ENCODE assay signal across 1 cellular context in the genomic region with DNA sequence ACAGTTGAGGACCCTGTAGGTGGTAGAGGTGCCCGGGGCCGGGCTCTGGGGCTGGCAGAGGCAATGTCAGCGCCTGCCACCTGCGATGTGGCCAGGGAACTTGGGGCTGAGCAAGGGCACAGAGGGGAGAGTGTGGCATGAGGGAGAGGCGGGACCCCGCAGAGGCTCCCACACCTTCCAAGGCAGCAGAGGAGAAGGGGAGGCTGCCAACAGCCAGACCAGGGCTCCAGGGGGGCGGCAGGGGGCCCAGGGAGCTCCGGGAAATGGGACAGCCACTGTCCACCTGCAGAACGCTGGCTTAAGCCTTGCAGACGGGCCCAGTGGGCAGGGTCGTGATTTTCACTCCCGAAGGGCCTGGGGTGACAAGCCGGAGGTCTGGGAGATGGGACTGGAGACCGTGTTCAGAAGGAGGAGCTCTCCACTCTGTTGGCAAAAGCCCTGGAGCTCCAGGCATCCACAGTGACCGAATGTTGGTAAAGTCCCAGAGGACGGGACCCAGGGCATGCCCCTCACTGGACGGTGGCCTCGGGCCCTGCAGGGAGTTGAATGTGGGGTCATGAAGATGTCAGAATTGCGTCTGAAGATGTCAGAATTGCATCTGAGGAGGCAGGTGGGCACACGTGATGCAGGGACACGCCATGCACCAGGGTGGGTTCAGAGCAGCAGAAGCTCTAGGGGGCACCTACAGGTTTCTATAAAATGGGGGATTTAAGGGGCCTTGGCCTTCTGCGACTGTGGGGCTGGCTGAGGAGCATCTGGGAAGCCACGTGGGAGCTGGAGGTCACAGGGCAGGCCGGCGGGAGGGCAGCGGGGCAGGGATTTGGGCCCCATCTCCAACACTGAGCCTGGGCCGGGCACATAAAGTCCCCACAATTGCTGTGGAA.
TF ChIP-seq lines count a peak whose summit lies in the region.

No MANE protein-coding gene starts in this region.

TF ChIP-seq in HepG2, 621 proteins besides CTCF, POLR2A, EP300 and RAD21 (continued from another document):
- no peak; the same call in 1 of the 2 replicates for TF ChIP-seq HNF4A (CRISPR knock-in tag; IDR thresholded peaks at IDR 0.05)
- TF ChIP-seq CHD2 (IDR thresholded peaks at IDR 0.05; ENCODE audit: low read depth, low read length): no peak
- TF ChIP-seq, protein P1, sequence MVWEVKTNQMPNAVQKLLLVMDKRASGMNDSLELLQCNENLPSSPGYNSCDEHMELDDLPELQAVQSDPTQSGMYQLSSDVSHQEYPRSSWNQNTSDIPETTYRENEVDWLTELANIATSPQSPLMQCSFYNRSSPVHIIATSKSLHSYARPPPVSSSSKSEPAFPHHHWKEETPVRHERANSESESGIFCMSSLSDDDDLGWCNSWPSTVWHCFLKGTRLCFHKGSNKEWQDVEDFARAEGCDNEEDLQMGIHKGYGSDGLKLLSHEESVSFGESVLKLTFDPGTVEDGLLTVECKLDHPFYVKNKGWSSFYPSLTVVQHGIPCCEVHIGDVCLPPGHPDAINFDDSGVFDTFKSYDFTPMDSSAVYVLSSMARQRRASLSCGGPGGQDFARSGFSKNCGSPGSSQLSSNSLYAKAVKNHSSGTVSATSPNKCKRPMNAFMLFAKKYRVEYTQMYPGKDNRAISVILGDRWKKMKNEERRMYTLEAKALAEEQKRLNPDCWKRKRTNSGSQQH (CRISPR knock-in tag; IDR thresholded peaks at IDR 0.05; ENCODE audit: low read depth): no peak
- TF ChIP-seq XBP1 (CRISPR knock-in tag; IDR thresholded peaks at IDR 0.05): no peak
- TF ChIP-seq, protein P2, sequence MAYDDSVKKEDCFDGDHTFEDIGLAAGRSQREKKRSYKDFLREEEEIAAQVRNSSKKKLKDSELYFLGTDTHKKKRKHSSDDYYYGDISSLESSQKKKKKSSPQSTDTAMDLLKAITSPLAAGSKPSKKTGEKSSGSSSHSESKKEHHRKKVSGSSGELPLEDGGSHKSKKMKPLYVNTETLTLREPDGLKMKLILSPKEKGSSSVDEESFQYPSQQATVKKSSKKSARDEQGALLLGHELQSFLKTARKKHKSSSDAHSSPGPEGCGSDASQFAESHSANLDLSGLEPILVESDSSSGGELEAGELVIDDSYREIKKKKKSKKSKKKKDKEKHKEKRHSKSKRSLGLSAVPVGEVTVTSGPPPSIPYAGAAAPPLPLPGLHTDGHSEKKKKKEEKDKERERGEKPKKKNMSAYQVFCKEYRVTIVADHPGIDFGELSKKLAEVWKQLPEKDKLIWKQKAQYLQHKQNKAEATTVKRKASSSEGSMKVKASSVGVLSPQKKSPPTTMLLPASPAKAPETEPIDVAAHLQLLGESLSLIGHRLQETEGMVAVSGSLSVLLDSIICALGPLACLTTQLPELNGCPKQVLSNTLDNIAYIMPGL (CRISPR knock-in tag; IDR thresholded peaks at IDR 0.05; ENCODE audit: borderline replicate concordance in 1 of 2, low read depth in 1 of 2): peak in 1 of 2 experiments; percentile 41; a peak in 1 of 4 replicates
- peak; percentile 87 for TF ChIP-seq HNRNPL (IDR thresholded peaks at IDR 0.05; ENCODE audit: low read depth, low read length)
- 0 out of 2 replicates have a peak, but pooled peaks have one; percentile 7 for TF ChIP-seq PCBP1 (IDR thresholded peaks at IDR 0.05; ENCODE audit: borderline replicate concordance, low read depth, low read length)
- TF ChIP-seq, protein P3, sequence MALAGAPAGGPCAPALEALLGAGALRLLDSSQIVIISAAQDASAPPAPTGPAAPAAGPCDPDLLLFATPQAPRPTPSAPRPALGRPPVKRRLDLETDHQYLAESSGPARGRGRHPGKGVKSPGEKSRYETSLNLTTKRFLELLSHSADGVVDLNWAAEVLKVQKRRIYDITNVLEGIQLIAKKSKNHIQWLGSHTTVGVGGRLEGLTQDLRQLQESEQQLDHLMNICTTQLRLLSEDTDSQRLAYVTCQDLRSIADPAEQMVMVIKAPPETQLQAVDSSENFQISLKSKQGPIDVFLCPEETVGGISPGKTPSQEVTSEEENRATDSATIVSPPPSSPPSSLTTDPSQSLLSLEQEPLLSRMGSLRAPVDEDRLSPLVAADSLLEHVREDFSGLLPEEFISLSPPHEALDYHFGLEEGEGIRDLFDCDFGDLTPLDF (CRISPR knock-in tag; IDR thresholded peaks at IDR 0.05): no peak
- 0 out of 2 replicates have a peak, but pooled peaks have one; percentile 14 for TF ChIP-seq ZBTB7B (CRISPR knock-in tag; IDR thresholded peaks at IDR 0.05)
- no peak for TF ChIP-seq MBD4 (IDR thresholded peaks at IDR 0.05; ENCODE audit: borderline replicate concordance, low read length)
- TF ChIP-seq, protein P4, sequence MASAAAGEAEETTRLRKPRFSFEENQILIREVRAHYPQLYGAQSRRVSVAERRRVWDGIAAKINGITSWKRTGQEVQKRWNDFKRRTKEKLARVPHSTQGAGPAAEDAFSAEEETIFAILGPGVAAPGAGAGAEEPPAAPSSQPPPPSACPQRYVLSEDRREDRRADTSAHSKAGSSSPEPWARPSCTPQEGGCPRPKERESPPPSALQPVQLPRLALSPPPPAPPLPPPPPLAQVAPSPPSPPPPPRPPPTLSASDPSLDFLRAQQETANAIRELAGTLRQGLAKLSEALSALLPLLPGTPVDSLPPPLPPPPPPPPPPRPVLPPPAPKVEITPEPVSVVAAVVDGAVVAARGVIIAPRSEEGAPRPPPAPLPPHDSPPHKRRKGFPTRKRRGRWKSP (CRISPR knock-in tag; IDR thresholded peaks at IDR 0.05): no peak
- TF ChIP-seq, protein P5, sequence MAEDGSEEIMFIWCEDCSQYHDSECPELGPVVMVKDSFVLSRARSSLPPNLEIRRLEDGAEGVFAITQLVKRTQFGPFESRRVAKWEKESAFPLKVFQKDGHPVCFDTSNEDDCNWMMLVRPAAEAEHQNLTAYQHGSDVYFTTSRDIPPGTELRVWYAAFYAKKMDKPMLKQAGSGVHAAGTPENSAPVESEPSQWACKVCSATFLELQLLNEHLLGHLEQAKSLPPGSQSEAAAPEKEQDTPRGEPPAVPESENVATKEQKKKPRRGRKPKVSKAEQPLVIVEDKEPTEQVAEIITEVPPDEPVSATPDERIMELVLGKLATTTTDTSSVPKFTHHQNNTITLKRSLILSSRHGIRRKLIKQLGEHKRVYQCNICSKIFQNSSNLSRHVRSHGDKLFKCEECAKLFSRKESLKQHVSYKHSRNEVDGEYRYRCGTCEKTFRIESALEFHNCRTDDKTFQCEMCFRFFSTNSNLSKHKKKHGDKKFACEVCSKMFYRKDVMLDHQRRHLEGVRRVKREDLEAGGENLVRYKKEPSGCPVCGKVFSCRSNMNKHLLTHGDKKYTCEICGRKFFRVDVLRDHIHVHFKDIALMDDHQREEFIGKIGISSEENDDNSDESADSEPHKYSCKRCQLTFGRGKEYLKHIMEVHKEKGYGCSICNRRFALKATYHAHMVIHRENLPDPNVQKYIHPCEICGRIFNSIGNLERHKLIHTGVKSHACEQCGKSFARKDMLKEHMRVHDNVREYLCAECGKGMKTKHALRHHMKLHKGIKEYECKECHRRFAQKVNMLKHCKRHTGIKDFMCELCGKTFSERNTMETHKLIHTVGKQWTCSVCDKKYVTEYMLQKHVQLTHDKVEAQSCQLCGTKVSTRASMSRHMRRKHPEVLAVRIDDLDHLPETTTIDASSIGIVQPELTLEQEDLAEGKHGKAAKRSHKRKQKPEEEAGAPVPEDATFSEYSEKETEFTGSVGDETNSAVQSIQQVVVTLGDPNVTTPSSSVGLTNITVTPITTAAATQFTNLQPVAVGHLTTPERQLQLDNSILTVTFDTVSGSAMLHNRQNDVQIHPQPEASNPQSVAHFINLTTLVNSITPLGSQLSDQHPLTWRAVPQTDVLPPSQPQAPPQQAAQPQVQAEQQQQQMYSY (CRISPR knock-in tag; IDR thresholded peaks at IDR 0.05): no peak
- TF ChIP-seq KLF15 (CRISPR knock-in tag; IDR thresholded peaks at IDR 0.05; ENCODE audit: borderline replicate concordance): no peak
- peak; percentile 58; the same call in 1 of the 2 replicates for TF ChIP-seq ZNF572 (CRISPR knock-in tag; IDR thresholded peaks at IDR 0.05)
- TF ChIP-seq ZNF780A (CRISPR knock-in tag; IDR thresholded peaks at IDR 0.05): no peak
- TF ChIP-seq, protein P6, sequence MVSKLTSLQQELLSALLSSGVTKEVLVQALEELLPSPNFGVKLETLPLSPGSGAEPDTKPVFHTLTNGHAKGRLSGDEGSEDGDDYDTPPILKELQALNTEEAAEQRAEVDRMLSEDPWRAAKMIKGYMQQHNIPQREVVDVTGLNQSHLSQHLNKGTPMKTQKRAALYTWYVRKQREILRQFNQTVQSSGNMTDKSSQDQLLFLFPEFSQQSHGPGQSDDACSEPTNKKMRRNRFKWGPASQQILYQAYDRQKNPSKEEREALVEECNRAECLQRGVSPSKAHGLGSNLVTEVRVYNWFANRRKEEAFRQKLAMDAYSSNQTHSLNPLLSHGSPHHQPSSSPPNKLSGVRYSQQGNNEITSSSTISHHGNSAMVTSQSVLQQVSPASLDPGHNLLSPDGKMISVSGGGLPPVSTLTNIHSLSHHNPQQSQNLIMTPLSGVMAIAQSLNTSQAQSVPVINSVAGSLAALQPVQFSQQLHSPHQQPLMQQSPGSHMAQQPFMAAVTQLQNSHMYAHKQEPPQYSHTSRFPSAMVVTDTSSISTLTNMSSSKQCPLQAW (CRISPR knock-in tag; IDR thresholded peaks at IDR 0.05): peak; percentile 17
- no peak for TF ChIP-seq RBAK (CRISPR knock-in tag; IDR thresholded peaks at IDR 0.05)
- no peak for TF ChIP-seq TBP (CRISPR knock-in tag; IDR thresholded peaks at IDR 0.05)
- TF ChIP-seq NFKBIZ (CRISPR knock-in tag; IDR thresholded peaks at IDR 0.05): no peak
- no peak for TF ChIP-seq ZNF670 (CRISPR knock-in tag; IDR thresholded peaks at IDR 0.05; ENCODE audit: borderline replicate concordance)
- TF ChIP-seq ZBTB21 (CRISPR knock-in tag; IDR thresholded peaks at IDR 0.05): no peak
- 0 out of 2 replicates have a peak, but pooled peaks have one; percentile 5 for TF ChIP-seq ZNF772 (CRISPR knock-in tag; IDR thresholded peaks at IDR 0.05)
- TF ChIP-seq, protein P7, sequence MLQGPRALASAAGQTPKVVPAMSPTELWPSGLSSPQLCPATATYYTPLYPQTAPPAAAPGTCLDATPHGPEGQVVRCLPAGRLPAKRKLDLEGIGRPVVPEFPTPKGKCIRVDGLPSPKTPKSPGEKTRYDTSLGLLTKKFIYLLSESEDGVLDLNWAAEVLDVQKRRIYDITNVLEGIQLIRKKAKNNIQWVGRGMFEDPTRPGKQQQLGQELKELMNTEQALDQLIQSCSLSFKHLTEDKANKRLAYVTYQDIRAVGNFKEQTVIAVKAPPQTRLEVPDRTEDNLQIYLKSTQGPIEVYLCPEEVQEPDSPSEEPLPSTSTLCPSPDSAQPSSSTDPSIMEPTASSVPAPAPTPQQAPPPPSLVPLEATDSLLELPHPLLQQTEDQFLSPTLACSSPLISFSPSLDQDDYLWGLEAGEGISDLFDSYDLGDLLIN (CRISPR knock-in tag; IDR thresholded peaks at IDR 0.05; ENCODE audit: borderline replicate concordance): 0 out of 2 replicates have a peak, but pooled peaks have one; percentile 60
- TF ChIP-seq, protein P8, sequence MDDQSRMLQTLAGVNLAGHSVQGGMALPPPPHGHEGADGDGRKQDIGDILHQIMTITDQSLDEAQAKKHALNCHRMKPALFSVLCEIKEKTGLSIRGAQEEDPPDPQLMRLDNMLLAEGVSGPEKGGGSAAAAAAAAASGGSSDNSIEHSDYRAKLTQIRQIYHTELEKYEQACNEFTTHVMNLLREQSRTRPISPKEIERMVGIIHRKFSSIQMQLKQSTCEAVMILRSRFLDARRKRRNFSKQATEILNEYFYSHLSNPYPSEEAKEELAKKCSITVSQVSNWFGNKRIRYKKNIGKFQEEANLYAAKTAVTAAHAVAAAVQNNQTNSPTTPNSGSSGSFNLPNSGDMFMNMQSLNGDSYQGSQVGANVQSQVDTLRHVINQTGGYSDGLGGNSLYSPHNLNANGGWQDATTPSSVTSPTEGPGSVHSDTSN (CRISPR knock-in tag; IDR thresholded peaks at IDR 0.05; ENCODE audit: borderline replicate concordance): no peak
- TF ChIP-seq, protein P9, sequence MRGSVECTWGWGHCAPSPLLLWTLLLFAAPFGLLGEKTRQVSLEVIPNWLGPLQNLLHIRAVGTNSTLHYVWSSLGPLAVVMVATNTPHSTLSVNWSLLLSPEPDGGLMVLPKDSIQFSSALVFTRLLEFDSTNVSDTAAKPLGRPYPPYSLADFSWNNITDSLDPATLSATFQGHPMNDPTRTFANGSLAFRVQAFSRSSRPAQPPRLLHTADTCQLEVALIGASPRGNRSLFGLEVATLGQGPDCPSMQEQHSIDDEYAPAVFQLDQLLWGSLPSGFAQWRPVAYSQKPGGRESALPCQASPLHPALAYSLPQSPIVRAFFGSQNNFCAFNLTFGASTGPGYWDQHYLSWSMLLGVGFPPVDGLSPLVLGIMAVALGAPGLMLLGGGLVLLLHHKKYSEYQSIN (CRISPR knock-in tag; IDR thresholded peaks at IDR 0.05; ENCODE audit: borderline replicate concordance): no peak
- no peak for TF ChIP-seq SMAD3 (CRISPR knock-in tag; IDR thresholded peaks at IDR 0.05)
- TF ChIP-seq, protein P10, sequence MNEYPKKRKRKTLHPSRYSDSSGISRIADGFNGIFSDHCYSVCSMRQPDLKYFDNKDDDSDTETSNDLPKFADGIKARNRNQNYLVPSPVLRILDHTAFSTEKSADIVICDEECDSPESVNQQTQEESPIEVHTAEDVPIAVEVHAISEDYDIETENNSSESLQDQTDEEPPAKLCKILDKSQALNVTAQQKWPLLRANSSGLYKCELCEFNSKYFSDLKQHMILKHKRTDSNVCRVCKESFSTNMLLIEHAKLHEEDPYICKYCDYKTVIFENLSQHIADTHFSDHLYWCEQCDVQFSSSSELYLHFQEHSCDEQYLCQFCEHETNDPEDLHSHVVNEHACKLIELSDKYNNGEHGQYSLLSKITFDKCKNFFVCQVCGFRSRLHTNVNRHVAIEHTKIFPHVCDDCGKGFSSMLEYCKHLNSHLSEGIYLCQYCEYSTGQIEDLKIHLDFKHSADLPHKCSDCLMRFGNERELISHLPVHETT (CRISPR knock-in tag; conservative IDR thresholded peaks at IDR 0.05): no peak
- 0 out of 2 replicates have a peak, but pooled peaks have one; percentile 6 for TF ChIP-seq SNAI1 (CRISPR knock-in tag; IDR thresholded peaks at IDR 0.05; ENCODE audit: borderline replicate concordance)
- TF ChIP-seq THYN1 (CRISPR knock-in tag; IDR thresholded peaks at IDR 0.05; ENCODE audit: borderline replicate concordance, low read depth): no peak
- TF ChIP-seq ATF7-NPFF (CRISPR knock-in tag; IDR thresholded peaks at IDR 0.05; ENCODE audit: low read depth): 0 out of 2 replicates have a peak, but pooled peaks have one; percentile 25
- 0 out of 2 replicates have a peak, but pooled peaks have one; percentile 15 for TF ChIP-seq ZNF296 (CRISPR knock-in tag; conservative IDR thresholded peaks at IDR 0.05)
- no peak for TF ChIP-seq ZNF30 (CRISPR knock-in tag; IDR thresholded peaks at IDR 0.05)
- TF ChIP-seq KDM3A (CRISPR knock-in tag; IDR thresholded peaks at IDR 0.05; ENCODE audit: low read depth): peak; percentile 23; the same call in 1 of the 2 replicates
TF ChIP-seq in HepG2: peak in this region for 63.
